18 cellular contexts compared by ENCODE assay signal in the genomic region with DNA sequence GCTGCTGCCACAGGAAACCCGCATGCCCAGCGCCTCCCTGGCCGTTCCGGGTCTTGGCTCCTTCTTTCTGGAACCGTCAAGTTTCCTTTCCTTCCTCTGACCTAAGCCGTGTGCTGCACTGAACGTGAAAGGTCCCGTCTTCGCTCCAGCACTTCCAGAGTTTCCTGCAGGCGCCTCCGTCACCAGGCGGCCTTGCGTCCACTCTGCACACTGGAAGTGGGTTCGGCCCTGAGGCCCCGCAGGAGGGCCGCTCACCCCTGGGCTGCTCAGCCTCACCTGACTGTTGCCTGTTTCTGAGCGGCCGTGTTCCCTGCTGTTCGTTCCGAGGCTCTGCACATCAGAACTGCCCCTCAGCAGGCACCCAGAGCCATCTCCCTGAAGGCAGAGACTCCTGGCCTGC. TPM values are rescaled to one million over a fixed set of nuclear protein-coding genes. Genes with fewer than 3 reads are reported as not detected.
A peak's percentile ranks its signal among the peaks of the same experiment; 100 is the strongest.
DNase-seq lines count a peak whose midpoint lies in the region; ATAC-seq and TF ChIP-seq lines count a peak whose summit lies in the region.
"Had no signal": no experiment of that assay in that cellular context is flagged by ENCODE, and none has a peak within 500 bp of the region (broad histone marks: within the 10 kb centered on the region; RNA-seq: fewer than 3 reads in every experiment).

No MANE protein-coding gene starts in this region.

- H3K36me3 Mint-ChIP-seq in nephron progenitor cell (ENCODE audit: low read depth): peaks cover 60% of the 10 kb centered on the region

- DNase-seq in RWPE1 (ENCODE audit: low spot score) (no peak), left lobe of liver (ENCODE audit: low spot score) (no peak), nephron progenitor cell (no peak), NCI-H2107 (lab: John Stamatoyannopoulos, UW) (no peak), NCI-H146 (lab: John Stamatoyannopoulos, UW) (no peak)
- DNase-seq: C1 segment of cervical spinal cord; CD4-positive, CD25-positive, alpha-beta regulatory T cell; CD8-positive, alpha-beta memory T cell; COR-L47; DMS 273 treated with DMSO at 0.1 percent for 48 hours; DMS53; GM23248; HCEC 1CT; HFFc6 had no signal

- peak; percentile 15 for ATAC-seq in left lobe of liver
- ATAC-seq in GM21619 (IDR thresholded peaks at IDR 0.05; ENCODE audit: unreplicated experiment): no peak

- H3K9me3 Mint-ChIP-seq in nephron progenitor cell: no peaks in the 10 kb centered on the region
- H3K9me3 Mint-ChIP-seq: CD4-positive, CD25-positive, alpha-beta regulatory T cell; CD8-positive, alpha-beta memory T cell; HFFc6; IgD-negative memory B cell had no signal

- POLR2A ChIA-PET in RWPE1 (lab: Yijun Ruan, JAX; ENCODE audit: low non-redundant PET): no interaction called here

- H3K27ac ChIP-seq in RWPE1: peak overlapping the region; percentile 23
- H3K27ac ChIP-seq: GM23248 had no signal

- H3K27ac Mint-ChIP-seq in nephron progenitor cell: peak overlapping the region; percentile 81
- H3K27ac Mint-ChIP-seq: B cell, HFFc6 had no signal

- peaks cover 3% of the 10 kb centered on the region for H3K27me3 Mint-ChIP-seq in nephron progenitor cell (ENCODE audit: low read depth, poor library complexity)
- H3K27me3 Mint-ChIP-seq: B cell; CD4-positive, CD25-positive, alpha-beta regulatory T cell; CD8-positive, alpha-beta memory T cell; IgD-negative memory B cell had no signal

- no peak for TF ChIP-seq CTCF in RWPE1 (conservative IDR thresholded peaks at IDR 0.05; ENCODE audit: low read depth)
- TF ChIP-seq CTCF in nephron progenitor cell (IDR thresholded peaks at IDR 0.05): no peak

- CTCF ChIA-PET in RWPE1 (lab: Yijun Ruan, JAX): no interaction called here

- H3K4me1 Mint-ChIP-seq in nephron progenitor cell: no peaks in the 10 kb centered on the region
- H3K4me1 Mint-ChIP-seq: B cell; CD8-positive, alpha-beta memory T cell had no signal

- no peak overlapping the region for H3K4me3 Mint-ChIP-seq in nephron progenitor cell
- H3K4me3 Mint-ChIP-seq: B cell; CD4-positive, CD25-positive, alpha-beta regulatory T cell; CD8-positive, alpha-beta memory T cell; HFFc6; IgD-negative memory B cell had no signal

RNA-seq across cellular contexts. Expression of a gene that starts 12.3 kb away (rescaled TPM):
- total RNA-seq in left lobe of liver: 11.4 TPM

RNA-seq across cellular contexts. Expression of a gene that starts 12.3 kb away (rescaled TPM):
- 40.3 TPM for total RNA-seq in left lobe of liver

RNA-seq across cellular contexts. Expression of a gene that starts 24.9 kb away (rescaled TPM):
- total RNA-seq in left lobe of liver: 220 TPM

RNA-seq across cellular contexts. Expression of a gene that starts 56.5 kb away (rescaled TPM):
- not detected for total RNA-seq in left lobe of liver
- total RNA-seq: A172; B cell; CD4-positive, CD25-positive, alpha-beta regulatory T cell; CD8-positive, alpha-beta memory T cell; GM23248 had no signal
